Comparison of ENCODE assay signal across 8 cellular contexts in genomic region chr9:33159760-33160127, GRCh38. TPM values are rescaled to one million over a fixed set of nuclear protein-coding genes. Genes with fewer than 3 reads are reported as not detected.
DNase-seq lines count a peak whose midpoint lies in the region; ATAC-seq, FAIRE-seq and TF ChIP-seq lines count a peak whose summit lies in the region.

No MANE protein-coding gene starts in this region.

- WGBS in pancreas, 2 donors = 52 to 57% methylated on average over 2 of the region's 2 CpGs

- H3K27ac ChIP-seq in pancreas = peak overlapping the region in 3 of 4 donors; percentile 11 to 97 (median 97)

- H3K27me3 ChIP-seq in pancreas = no peaks in the 10 kb centered on the region

- H3K4me3 ChIP-seq in pancreas = no peak overlapping the region

- no peak for TF ChIP-seq CTCF in pancreas (IDR thresholded peaks at IDR 0.05)

- DNase-seq in Ammon's horn (ENCODE audit: low spot score) (peak; percentile 74), MV-4-11 (lab: John Stamatoyannopoulos, UW) (peak; percentile 95), fibroblast of gingiva (ENCODE audit: low read depth) (peak; percentile 72), pancreas (peak in 1 of 6 donors; percentile 60), NCI-H526 treated with DMSO at 0.1 percent for 48 hours (lab: John Stamatoyannopoulos, UW) (no peak)
- peak; percentile 36 for DNase-seq in activated CD8-positive, alpha-beta memory T cell treated with anti-CD3 and anti-CD28 coated beads, Interleukin-2, amount 50 U/mL, for 24 hours (ENCODE audit: extremely low read depth)

- peaks cover 30 to 78% (median 55%) of the 10 kb centered on the region in 3 donors for H3K4me1 ChIP-seq in pancreas

- peak; percentile 15 for ATAC-seq in GM21381 (IDR thresholded peaks at IDR 0.05; ENCODE audit: unreplicated experiment)
- ATAC-seq in pancreas = peak in 2 of 4 donors; percentile 34 to 36
- no peak for ATAC-seq in GM19455 (IDR thresholded peaks at IDR 0.05; ENCODE audit: unreplicated experiment)

- H3K9me3 ChIP-seq in pancreas = no peaks in the 10 kb centered on the region

- intact Hi-C loops in pancreas (cut with DNase I) = loop anchor here in 1 of 3 donors (10.0 kb wide), 1 partner anchor 65 kb away; no protein-coding TSS in a partner anchor

- H3K36me3 ChIP-seq in pancreas = no peaks in the 10 kb centered on the region

- FAIRE-seq in pancreas (lab: Jason Lieb, UNC) = no peak

RNA-seq across cellular contexts. Expression of gene B4GALT1, which starts 7.4 kb away (rescaled TPM):
- total RNA-seq in pancreas = 10 to 100 TPM; 16.1 to 54.2 (median 33.7) TPM
- polyA plus RNA-seq in pancreas = 10 to 100 TPM in 1 of 2 donors, 1 to 10 TPM in 1; 9.7 to 15.5 TPM
